ENCODE assay signal across 7 cellular contexts in the genomic region with DNA sequence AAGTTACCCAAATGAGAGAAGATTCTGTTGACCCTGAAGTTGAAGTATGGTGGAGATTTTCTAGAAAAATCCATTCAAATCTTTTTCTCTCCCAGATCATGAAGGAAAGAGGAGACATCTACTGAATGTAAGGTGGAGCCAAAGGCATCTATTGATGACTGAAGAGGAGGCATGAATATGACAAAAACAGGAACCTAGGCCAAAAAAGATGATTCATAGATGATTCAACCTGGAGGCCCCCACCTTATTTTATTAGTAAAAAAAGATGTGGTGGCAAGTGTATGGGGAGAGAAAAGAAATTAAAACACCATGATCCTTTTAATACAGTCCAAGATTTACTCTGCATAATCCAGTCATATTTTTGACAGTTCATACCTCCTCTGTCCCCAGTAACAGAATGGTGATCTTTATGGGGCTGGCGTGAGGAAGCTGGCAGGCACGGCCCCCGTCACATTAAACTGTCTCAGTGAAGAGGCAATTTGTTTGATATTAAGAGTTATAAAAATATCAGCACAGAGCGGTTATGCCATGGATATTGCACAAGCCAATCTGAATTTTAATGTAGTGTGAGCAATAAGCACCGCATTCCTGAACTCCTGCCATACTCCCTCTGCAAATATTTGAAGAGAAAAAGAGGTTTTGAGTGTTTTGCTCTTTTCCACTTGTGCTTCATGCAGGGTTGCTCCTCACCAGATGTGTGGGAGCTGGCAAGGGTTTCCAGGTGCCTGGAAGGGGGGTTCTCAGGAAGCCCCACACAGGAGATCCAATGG.
DNase-seq lines count a peak whose midpoint lies in the region; ATAC-seq and TF ChIP-seq lines count a peak whose summit lies in the region.
"Not testable (repeated sequence)": the region's sequence is repeated elsewhere in the genome, so short reads cannot be mapped to it uniquely, and the experiment has no call there.

No MANE protein-coding gene starts in this region.

- H3K79me2 ChIP-seq in mammary epithelial cell (ENCODE audit: insufficient read depth, low read length): not testable (repeated sequence)

- ATAC-seq in SK-N-SH treated with all-trans-retinoic acid at 6 μM for 48 hours (peak; percentile 51), left lobe of liver (peak; percentile 38)

- not testable (repeated sequence) for H2AFZ ChIP-seq in mammary epithelial cell (ENCODE audit: low read depth, low read length)

- H3K36me3 ChIP-seq in mammary epithelial cell (ENCODE audit: insufficient read depth, low read length): not testable (repeated sequence)

- TSS peak; percentile 99 for BruUV-seq in mammary epithelial cell (replicated peaks; lab: Mats Ljungman, UMichigan)

- CTCF ChIA-PET in mammary epithelial cell (lab: Charles Lee; ENCODE audit: low non-redundant PET): not testable (repeated sequence)

- intact Hi-C loops in mammary epithelial cell (cut with micrococcal nuclease): not testable (repeated sequence)

- not testable (repeated sequence) for H3K9me3 ChIP-seq in mammary epithelial cell (replicated peaks; ENCODE audit: insufficient read depth, low read length)

- H3K9ac ChIP-seq in mammary epithelial cell (ENCODE audit: insufficient read depth, low read length): not testable (repeated sequence)

- H3K27ac ChIP-seq in mammary epithelial cell (ENCODE audit: insufficient read depth, low read depth, low read length): not testable (repeated sequence)

- not testable (repeated sequence) for TF ChIP-seq CTCF in mammary epithelial cell (conservative IDR thresholded peaks at IDR 0.05 in 1 of 2, IDR thresholded peaks at IDR 0.05 in 1 of 2; ENCODE audit: extremely low read depth in 1 of 2, insufficient read depth in 1 of 2, low read depth in 1 of 2, low read length in 2 of 2)

- not testable (repeated sequence) for H4K20me1 ChIP-seq in mammary epithelial cell (ENCODE audit: insufficient read depth, low read length)

- not testable (repeated sequence) for H3K27me3 ChIP-seq in mammary epithelial cell (ENCODE audit: insufficient read depth, low read length)

- in situ Hi-C loops in mammary epithelial cell (cut with MboI; ENCODE audit: low sequenced_read_pairs in 2 of 2): not testable (repeated sequence)

- WGBS in mammary epithelial cell (ENCODE audit: low coverage, missing lambda C conversion rate): 36% methylated on average over 5 of the region's 5 CpGs

- dilution Hi-C loops in mammary epithelial cell (cut with HindIII; ENCODE audit: low sequenced_read_pairs): not testable (repeated sequence)

- peak; percentile 5 for DNase-seq in DMS53 treated with DMSO at 0.1 percent for 48 hours (lab: John Stamatoyannopoulos, UW; ENCODE audit: unreplicated experiment)
- DNase-seq in HT1080 (ENCODE audit: low read depth): peak; percentile 84
- peak; percentile 46 for DNase-seq in mammary epithelial cell
- peak; percentile 83 for DNase-seq in fibroblast of peridontal ligament (ENCODE audit: extremely low read depth)
- not testable (repeated sequence) for DNase-seq in left lobe of liver (ENCODE audit: low spot score)
- DNase-seq in renal cortical epithelial cell (ENCODE audit: low read depth): peak; percentile 27

- H3K4me2 ChIP-seq in mammary epithelial cell (ENCODE audit: insufficient read depth, low read depth, low read length): not testable (repeated sequence)

- not testable (repeated sequence) for H3K4me3 ChIP-seq in mammary epithelial cell (replicated peaks in 1 of 3; ENCODE audit: insufficient read depth in 1 of 3, low read depth in 2 of 3, low read length in 3 of 3)

- not testable (repeated sequence) for H3K4me1 ChIP-seq in mammary epithelial cell (ENCODE audit: insufficient read depth, low read length)
